In the genomic region with DNA sequence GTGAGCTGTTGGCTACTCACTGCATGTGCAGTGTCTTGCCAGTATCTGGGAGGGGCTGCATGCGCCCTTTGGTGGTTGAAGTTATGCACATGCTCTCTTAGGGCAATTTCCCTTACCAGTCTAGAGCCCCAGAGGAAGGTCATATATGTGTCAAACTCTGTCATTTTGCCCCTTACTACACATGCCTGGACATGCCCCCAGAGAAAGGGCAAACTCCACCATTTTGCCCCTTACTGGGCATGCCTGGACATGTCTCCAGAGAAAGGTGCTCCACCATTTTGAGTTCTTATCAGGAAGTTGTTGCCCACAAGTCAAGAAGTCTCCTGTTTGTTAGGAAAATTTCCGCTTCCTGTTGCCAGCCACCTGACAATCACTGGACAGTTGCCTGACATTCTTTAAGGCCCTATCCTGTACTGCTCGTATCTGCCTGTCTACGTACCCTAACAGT, we compare ENCODE assay signal across 12 cellular contexts. TPM values are rescaled to one million over a fixed set of nuclear protein-coding genes. Genes with fewer than 3 reads are reported as not detected.
A peak's percentile ranks its signal among the peaks of the same experiment; 100 is the strongest.
DNase-seq lines count a peak whose midpoint lies in the region; ATAC-seq and TF ChIP-seq lines count a peak whose summit lies in the region.
"Had no signal": no experiment of that assay in that cellular context is flagged by ENCODE, and none has a peak within 500 bp of the region (broad histone marks: within the 10 kb centered on the region; RNA-seq: fewer than 3 reads in every experiment).

No MANE protein-coding gene starts in this region.

- H3K79me1 ChIP-seq in mesendoderm (ENCODE audit: low read length), result no peaks in the 10 kb centered on the region

- DNase-seq in GDM1 (lab: John Stamatoyannopoulos, UW) (peak; percentile 43), SK-N-SH (no peak), mesendoderm (no peak), natural killer cell (no peak), right cardiac atrium (no peak), NCI-H1092 (lab: John Stamatoyannopoulos, UW) (no peak)
- no peak for DNase-seq in stimulated activated CD4-positive, alpha-beta T cell treated with anti-CD3 and anti-CD28 coated beads, Interleukin-4, amount 100 ng/mL, for 1 hour
- DNase-seq: activated CD4-positive, alpha-beta T cell treated with anti-CD3 and anti-CD28 coated beads, Interleukin-2, amount 50 U/mL, for 48 hours; aorta; DMS 273 treated with DMSO at 0.1 percent for 48 hours; NCI-H2029 treated with DMSO at 0.1 percent for 48 hours had no signal

- H3K27ac Mint-ChIP-seq in natural killer cell, result no peak overlapping the region

- H4K5ac ChIP-seq in mesendoderm (ENCODE audit: low read length), result no peak overlapping the region

- peak overlapping the region; percentile 59 for H2BK5ac ChIP-seq in mesendoderm (ENCODE audit: low read length)

- H3K9me3 ChIP-seq in SK-N-SH (no peaks in the 10 kb centered on the region), right cardiac atrium (ENCODE audit: control insufficient read depth, low read length) (no peaks in the 10 kb centered on the region)

- no peak overlapping the region for H3K4me3 ChIP-seq in SK-N-SH (ENCODE audit: low read depth in 2 of 2, low read length in 1 of 2)
- no peak overlapping the region for H3K4me3 ChIP-seq in mesendoderm (ENCODE audit: low read length)
- H3K4me3 ChIP-seq in right cardiac atrium (ENCODE audit: low read length), result no peak overlapping the region

- no peak overlapping the region for H2AK5ac ChIP-seq in mesendoderm (ENCODE audit: low read length)

- intact Hi-C loops in natural killer cell (cut with micrococcal nuclease), result no loop called here
- intact Hi-C loops in right cardiac atrium (cut with DNase I), result no loop called here

- H3K18ac ChIP-seq in mesendoderm (ENCODE audit: low read length), result no peak overlapping the region

- no peak for TF ChIP-seq RAD21 in SK-N-SH (IDR thresholded peaks at IDR 0.05; ENCODE audit: low read length)

- TF ChIP-seq CTCF in SK-N-SH (IDR thresholded peaks at IDR 0.05) (no peak), natural killer cell (IDR thresholded peaks at IDR 0.05) (no peak)

- no peaks in the 10 kb centered on the region for H3K9me2 ChIP-seq in SK-N-SH

- no peak overlapping the region for H3K4me2 ChIP-seq in SK-N-SH
- no peak overlapping the region for H3K4me2 ChIP-seq in mesendoderm (ENCODE audit: low read length)

- H2BK120ac ChIP-seq in mesendoderm (ENCODE audit: low read depth, low read length), result no peak overlapping the region

- H3K27ac ChIP-seq in SK-N-SH (ENCODE audit: low read depth in 2 of 2, low read length in 1 of 2) (no peak overlapping the region), mesendoderm (ENCODE audit: low read depth, low read length) (no peak overlapping the region), right cardiac atrium (ENCODE audit: low read length) (no peak overlapping the region)

- ATAC-seq in GM21717 (IDR thresholded peaks at IDR 0.05; ENCODE audit: unreplicated experiment) (peak; percentile 47), natural killer cell (no peak), right cardiac atrium (no peak)

- CTCF ChIA-PET in SK-N-SH (lab: Yijun Ruan, JAX), result no interaction called here

- no peak overlapping the region for H2BK15ac ChIP-seq in mesendoderm (replicated peaks; ENCODE audit: low read depth)

- H3K4me1 ChIP-seq in SK-N-SH (ENCODE audit: control insufficient read depth in 1 of 2, insufficient read depth in 2 of 2, low read depth in 1 of 2, low read length in 1 of 2) (no peaks in the 10 kb centered on the region), mesendoderm (ENCODE audit: control insufficient read depth, low read depth, low read length) (no peaks in the 10 kb centered on the region), right cardiac atrium (ENCODE audit: control insufficient read depth, insufficient read depth, low read length) (no peaks in the 10 kb centered on the region)

- 52% methylated on average over 4 of the region's 4 CpGs for WGBS in SK-N-SH (ENCODE audit: low lambda C conversion rate)
- no CpG with 5 or more reads among the region's 4 CpGs for WGBS in mesendoderm (ENCODE audit: extremely low coverage, insufficient coverage, low lambda C conversion rate)
- whole genome bisulfite sequencing in right cardiac atrium, result 59% methylated on average over 4 of the region's 4 CpGs

- H3K27me3 ChIP-seq in SK-N-SH (ENCODE audit: insufficient read depth) (no peaks in the 10 kb centered on the region), mesendoderm (ENCODE audit: insufficient read depth, low read length, poor library complexity) (no peaks in the 10 kb centered on the region), right cardiac atrium (ENCODE audit: control insufficient read depth, insufficient read depth) (no peaks in the 10 kb centered on the region)

- H4K8ac ChIP-seq in mesendoderm (ENCODE audit: low read depth, low read length), result no peak overlapping the region

- no peak overlapping the region for H3K56ac ChIP-seq in mesendoderm (ENCODE audit: low read length)

- H3K36me3 Mint-ChIP-seq in natural killer cell, result no peaks in the 10 kb centered on the region

- H3K36me3 ChIP-seq in SK-N-SH (replicated peaks in 1 of 2; ENCODE audit: control insufficient read depth in 1 of 2, insufficient read depth in 2 of 2, low read length in 1 of 2), result no peaks in the 10 kb centered on the region
- no peaks in the 10 kb centered on the region for H3K36me3 ChIP-seq in mesendoderm (ENCODE audit: control insufficient read depth, insufficient read depth, low read length)

- no peaks in the 10 kb centered on the region for H3K9me3 Mint-ChIP-seq in natural killer cell

- TF ChIP-seq EP300 in SK-N-SH (IDR thresholded peaks at IDR 0.05; ENCODE audit: borderline replicate concordance in 1 of 2, low read depth in 1 of 2, low read length in 1 of 2), result no peak

- H3K4me1 Mint-ChIP-seq in natural killer cell, result peaks cover 34 to 36% of the 10 kb centered on the region in 2 donors

- no peak overlapping the region; the same call in 1 of the 2 replicates for H2AFZ ChIP-seq in SK-N-SH (ENCODE audit: low read depth)

- H3K23ac ChIP-seq in mesendoderm (ENCODE audit: low read length), result no peak overlapping the region

- H3K4me3 Mint-ChIP-seq in natural killer cell, result no peak overlapping the region

- H3K79me2 ChIP-seq in SK-N-SH (ENCODE audit: insufficient read depth) (no peaks in the 10 kb centered on the region), mesendoderm (ENCODE audit: control insufficient read depth, insufficient read depth, low read length) (no peaks in the 10 kb centered on the region)

- no peak overlapping the region for H3K9ac ChIP-seq in SK-N-SH
- H3K9ac ChIP-seq in mesendoderm (ENCODE audit: low read length), result no peak overlapping the region

- POLR2A ChIA-PET in SK-N-SH (lab: Yijun Ruan, JAX), result no interaction called here

- peak overlapping the region; percentile 43 for H3K4ac ChIP-seq in mesendoderm (ENCODE audit: low read depth, low read length)

- H3F3A ChIP-seq in SK-N-SH (replicated peaks; ENCODE audit: insufficient read depth), result no peaks in the 10 kb centered on the region

- H4K20me1 ChIP-seq in SK-N-SH (ENCODE audit: insufficient read depth), result no peaks in the 10 kb centered on the region

- H3K27me3 Mint-ChIP-seq in natural killer cell (ENCODE audit: low read depth in 2 of 2), result no peaks in the 10 kb centered on the region

TF ChIP-seq in SK-N-SH, 30 proteins besides CTCF, POLR2A, EP300 and RAD21:
- peak; percentile 28; the same call in 1 of the 2 replicates for TF ChIP-seq YY1 (IDR thresholded peaks at IDR 0.05; ENCODE audit: low read depth)
- no peak for TF ChIP-seq NFIC (IDR thresholded peaks at IDR 0.05; ENCODE audit: borderline replicate concordance)

RNA-seq across cellular contexts. Expression of a gene that starts 56.4 kb away (rescaled TPM):
- 11.2 and 11.3 TPM in 2 replicates for polyA plus RNA-seq in SK-N-SH (2012; rRNA removed)
- polyA plus RNA-seq in SK-N-SH (2012; cell fraction: cytosol; rRNA removed), result 10.4 and 16.1 TPM in 2 replicates
- 2.6 and 6.1 TPM in 2 replicates for polyA plus RNA-seq in SK-N-SH (2012; cell fraction: nucleus; rRNA removed)
- 3.6 TPM for polyA plus RNA-seq in mesendoderm (2013, experiment 1 of 2)
- 3.0 TPM for polyA plus RNA-seq in mesendoderm (2013, experiment 2 of 2)
- total RNA-seq in natural killer cell, result 100 to 1,000 TPM; 684 to 889 (median 821) TPM
- total RNA-seq in right cardiac atrium, result 1 to 10 TPM; 1.2 to 5.0 (median 3.0) TPM
- 1.6 TPM for polyA plus RNA-seq in right cardiac atrium

Comparison
In these comparisons a context has a peak if more than half of its experiments do, and no peak if none do; other contexts are left out.
1. RNA of a gene that starts 56.4 kb away (total RNA-seq): 684 to 889 TPM in natural killer cell; 1.2 to 5.0 TPM in right cardiac atrium; every median in the first group is over 100 times any median in the second.